ENCODE assay signal across 2 cellular contexts in the genomic region with DNA sequence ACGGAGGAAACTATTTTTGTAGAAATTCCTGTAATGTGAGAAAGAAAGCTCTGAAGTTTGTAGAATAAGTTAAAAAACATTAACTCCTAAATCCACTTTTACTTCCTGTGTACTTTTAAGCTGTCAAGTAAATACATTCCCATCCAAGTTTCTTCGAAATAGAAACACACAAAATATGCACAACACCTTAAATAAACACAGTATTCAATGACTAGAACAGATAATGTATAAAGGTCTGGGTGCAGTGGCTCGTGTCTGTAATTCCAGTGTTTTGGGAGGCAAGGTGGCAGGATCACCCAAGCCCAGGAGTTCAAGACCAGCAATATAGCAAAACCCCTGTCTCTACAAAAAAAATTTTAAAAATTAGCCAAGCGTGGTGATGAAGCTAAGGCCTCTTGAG.
TF ChIP-seq lines count a peak whose summit lies in the region.

No MANE protein-coding gene starts in this region.

TF ChIP-seq in GM23338, 12 proteins besides CTCF, POLR2A, EP300 and RAD21 (continues in another document):
- TF ChIP-seq, protein P1, sequence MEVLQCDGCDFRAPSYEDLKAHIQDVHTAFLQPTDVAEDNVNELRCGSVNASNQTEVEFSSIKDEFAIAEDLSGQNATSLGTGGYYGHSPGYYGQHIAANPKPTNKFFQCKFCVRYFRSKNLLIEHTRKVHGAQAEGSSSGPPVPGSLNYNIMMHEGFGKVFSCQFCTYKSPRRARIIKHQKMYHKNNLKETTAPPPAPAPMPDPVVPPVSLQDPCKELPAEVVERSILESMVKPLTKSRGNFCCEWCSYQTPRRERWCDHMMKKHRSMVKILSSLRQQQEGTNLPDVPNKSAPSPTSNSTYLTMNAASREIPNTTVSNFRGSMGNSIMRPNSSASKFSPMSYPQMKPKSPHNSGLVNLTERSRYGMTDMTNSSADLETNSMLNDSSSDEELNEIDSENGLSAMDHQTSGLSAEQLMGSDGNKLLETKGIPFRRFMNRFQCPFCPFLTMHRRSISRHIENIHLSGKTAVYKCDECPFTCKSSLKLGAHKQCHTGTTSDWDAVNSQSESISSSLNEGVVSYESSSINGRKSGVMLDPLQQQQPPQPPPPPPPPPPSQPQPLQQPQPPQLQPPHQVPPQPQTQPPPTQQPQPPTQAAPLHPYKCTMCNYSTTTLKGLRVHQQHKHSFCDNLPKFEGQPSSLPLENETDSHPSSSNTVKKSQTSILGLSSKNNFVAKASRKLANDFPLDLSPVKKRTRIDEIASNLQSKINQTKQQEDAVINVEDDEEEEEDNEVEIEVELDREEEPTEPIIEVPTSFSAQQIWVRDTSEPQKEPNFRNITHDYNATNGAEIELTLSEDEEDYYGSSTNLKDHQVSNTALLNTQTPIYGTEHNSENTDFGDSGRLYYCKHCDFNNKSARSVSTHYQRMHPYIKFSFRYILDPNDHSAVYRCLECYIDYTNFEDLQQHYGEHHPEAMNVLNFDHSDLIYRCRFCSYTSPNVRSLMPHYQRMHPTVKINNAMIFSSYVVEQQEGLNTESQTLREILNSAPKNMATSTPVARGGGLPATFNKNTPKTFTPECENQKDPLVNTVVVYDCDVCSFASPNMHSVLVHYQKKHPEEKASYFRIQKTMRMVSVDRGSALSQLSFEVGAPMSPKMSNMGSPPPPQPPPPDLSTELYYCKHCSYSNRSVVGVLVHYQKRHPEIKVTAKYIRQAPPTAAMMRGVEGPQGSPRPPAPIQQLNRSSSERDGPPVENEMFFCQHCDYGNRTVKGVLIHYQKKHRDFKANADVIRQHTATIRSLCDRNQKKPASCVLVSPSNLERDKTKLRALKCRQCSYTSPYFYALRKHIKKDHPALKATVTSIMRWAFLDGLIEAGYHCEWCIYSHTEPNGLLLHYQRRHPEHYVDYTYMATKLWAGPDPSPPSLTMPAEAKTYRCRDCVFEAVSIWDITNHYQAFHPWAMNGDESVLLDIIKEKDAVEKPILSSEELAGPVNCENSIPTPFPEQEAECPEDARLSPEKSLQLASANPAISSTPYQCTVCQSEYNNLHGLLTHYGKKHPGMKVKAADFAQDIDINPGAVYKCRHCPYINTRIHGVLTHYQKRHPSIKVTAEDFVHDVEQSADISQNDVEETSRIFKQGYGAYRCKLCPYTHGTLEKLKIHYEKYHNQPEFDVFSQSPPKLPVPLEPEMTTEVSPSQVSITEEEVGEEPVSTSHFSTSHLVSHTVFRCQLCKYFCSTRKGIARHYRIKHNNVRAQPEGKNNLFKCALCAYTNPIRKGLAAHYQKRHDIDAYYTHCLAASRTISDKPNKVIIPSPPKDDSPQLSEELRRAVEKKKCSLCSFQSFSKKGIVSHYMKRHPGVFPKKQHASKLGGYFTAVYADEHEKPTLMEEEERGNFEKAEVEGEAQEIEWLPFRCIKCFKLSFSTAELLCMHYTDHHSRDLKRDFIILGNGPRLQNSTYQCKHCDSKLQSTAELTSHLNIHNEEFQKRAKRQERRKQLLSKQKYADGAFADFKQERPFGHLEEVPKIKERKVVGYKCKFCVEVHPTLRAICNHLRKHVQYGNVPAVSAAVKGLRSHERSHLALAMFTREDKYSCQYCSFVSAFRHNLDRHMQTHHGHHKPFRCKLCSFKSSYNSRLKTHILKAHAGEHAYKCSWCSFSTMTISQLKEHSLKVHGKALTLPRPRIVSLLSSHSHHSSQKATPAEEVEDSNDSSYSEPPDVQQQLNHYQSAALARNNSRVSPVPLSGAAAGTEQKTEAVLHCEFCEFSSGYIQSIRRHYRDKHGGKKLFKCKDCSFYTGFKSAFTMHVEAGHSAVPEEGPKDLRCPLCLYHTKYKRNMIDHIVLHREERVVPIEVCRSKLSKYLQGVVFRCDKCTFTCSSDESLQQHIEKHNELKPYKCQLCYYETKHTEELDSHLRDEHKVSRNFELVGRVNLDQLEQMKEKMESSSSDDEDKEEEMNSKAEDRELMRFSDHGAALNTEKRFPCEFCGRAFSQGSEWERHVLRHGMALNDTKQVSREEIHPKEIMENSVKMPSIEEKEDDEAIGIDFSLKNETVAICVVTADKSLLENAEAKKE (CRISPR knock-in tag; IDR thresholded peaks at IDR 0.05), result no peak
- no peak for TF ChIP-seq ZNF331 (CRISPR knock-in tag; IDR thresholded peaks at IDR 0.05; ENCODE audit: low read depth)
- TF ChIP-seq, protein P2, sequence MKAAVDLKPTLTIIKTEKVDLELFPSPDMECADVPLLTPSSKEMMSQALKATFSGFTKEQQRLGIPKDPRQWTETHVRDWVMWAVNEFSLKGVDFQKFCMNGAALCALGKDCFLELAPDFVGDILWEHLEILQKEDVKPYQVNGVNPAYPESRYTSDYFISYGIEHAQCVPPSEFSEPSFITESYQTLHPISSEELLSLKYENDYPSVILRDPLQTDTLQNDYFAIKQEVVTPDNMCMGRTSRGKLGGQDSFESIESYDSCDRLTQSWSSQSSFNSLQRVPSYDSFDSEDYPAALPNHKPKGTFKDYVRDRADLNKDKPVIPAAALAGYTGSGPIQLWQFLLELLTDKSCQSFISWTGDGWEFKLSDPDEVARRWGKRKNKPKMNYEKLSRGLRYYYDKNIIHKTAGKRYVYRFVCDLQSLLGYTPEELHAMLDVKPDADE (IDR thresholded peaks at IDR 0.05), result no peak
- TF ChIP-seq POLR2AphosphoS5 (IDR thresholded peaks at IDR 0.05; ENCODE audit: low read depth), result no peak
- no peak for TF ChIP-seq CREB1 (CRISPR knock-in tag; IDR thresholded peaks at IDR 0.05; ENCODE audit: low read depth)
- no peak for TF ChIP-seq NANOG (IDR thresholded peaks at IDR 0.05; ENCODE audit: borderline replicate concordance)
- TF ChIP-seq, protein P3, sequence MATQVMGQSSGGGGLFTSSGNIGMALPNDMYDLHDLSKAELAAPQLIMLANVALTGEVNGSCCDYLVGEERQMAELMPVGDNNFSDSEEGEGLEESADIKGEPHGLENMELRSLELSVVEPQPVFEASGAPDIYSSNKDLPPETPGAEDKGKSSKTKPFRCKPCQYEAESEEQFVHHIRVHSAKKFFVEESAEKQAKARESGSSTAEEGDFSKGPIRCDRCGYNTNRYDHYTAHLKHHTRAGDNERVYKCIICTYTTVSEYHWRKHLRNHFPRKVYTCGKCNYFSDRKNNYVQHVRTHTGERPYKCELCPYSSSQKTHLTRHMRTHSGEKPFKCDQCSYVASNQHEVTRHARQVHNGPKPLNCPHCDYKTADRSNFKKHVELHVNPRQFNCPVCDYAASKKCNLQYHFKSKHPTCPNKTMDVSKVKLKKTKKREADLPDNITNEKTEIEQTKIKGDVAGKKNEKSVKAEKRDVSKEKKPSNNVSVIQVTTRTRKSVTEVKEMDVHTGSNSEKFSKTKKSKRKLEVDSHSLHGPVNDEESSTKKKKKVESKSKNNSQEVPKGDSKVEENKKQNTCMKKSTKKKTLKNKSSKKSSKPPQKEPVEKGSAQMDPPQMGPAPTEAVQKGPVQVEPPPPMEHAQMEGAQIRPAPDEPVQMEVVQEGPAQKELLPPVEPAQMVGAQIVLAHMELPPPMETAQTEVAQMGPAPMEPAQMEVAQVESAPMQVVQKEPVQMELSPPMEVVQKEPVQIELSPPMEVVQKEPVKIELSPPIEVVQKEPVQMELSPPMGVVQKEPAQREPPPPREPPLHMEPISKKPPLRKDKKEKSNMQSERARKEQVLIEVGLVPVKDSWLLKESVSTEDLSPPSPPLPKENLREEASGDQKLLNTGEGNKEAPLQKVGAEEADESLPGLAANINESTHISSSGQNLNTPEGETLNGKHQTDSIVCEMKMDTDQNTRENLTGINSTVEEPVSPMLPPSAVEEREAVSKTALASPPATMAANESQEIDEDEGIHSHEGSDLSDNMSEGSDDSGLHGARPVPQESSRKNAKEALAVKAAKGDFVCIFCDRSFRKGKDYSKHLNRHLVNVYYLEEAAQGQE (IDR thresholded peaks at IDR 0.05; ENCODE audit: unreplicated experiment), result no peak
- no peak for TF ChIP-seq EZH2phosphoT487 (IDR thresholded peaks at IDR 0.05; ENCODE audit: unreplicated experiment)
- no peak for TF ChIP-seq ZNF114 (CRISPR knock-in tag; IDR thresholded peaks at IDR 0.05)
- no peak for TF ChIP-seq JUNB (IDR thresholded peaks at IDR 0.05; ENCODE audit: unreplicated experiment)

TF ChIP-seq in H1, 55 proteins besides CTCF, POLR2A, EP300 and RAD21:
- no peak for TF ChIP-seq NRF1 (IDR thresholded peaks at IDR 0.05; ENCODE audit: low read depth, low read length)
- no peak for TF ChIP-seq YY1 (IDR thresholded peaks at IDR 0.05; ENCODE audit: low read depth, low read length)
- TF ChIP-seq BRCA1 (IDR thresholded peaks at IDR 0.05; ENCODE audit: low read depth, low read length), result no peak
- no peak for TF ChIP-seq RNF2 (IDR thresholded peaks at IDR 0.05; ENCODE audit: borderline replicate concordance, low read depth, low read length, missing control alignments, poor library complexity, severe bottlenecking)
